Comparison of ENCODE assay signal across 2 cellular contexts in genomic region chr10:84329094-84329611, GRCh38.
TF ChIP-seq lines count a peak whose summit lies in the region.

No MANE protein-coding gene starts in this region.

TF ChIP-seq in GM12878, 131 proteins besides CTCF, POLR2A, EP300 and RAD21 (continues in another document):
- TF ChIP-seq MTA2 (IDR thresholded peaks at IDR 0.05; ENCODE audit: low read depth): no peak
- TF ChIP-seq, protein P1, sequence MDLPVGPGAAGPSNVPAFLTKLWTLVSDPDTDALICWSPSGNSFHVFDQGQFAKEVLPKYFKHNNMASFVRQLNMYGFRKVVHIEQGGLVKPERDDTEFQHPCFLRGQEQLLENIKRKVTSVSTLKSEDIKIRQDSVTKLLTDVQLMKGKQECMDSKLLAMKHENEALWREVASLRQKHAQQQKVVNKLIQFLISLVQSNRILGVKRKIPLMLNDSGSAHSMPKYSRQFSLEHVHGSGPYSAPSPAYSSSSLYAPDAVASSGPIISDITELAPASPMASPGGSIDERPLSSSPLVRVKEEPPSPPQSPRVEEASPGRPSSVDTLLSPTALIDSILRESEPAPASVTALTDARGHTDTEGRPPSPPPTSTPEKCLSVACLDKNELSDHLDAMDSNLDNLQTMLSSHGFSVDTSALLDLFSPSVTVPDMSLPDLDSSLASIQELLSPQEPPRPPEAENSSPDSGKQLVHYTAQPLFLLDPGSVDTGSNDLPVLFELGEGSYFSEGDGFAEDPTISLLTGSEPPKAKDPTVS (IDR thresholded peaks at IDR 0.05; ENCODE audit: low read depth, low read length): no peak
- TF ChIP-seq NBN (IDR thresholded peaks at IDR 0.05): peak; percentile 36; the same call in 1 of the 2 replicates
- no peak for TF ChIP-seq HDAC6 (IDR thresholded peaks at IDR 0.05; ENCODE audit: unreplicated experiment)
- TF ChIP-seq SKIL (IDR thresholded peaks at IDR 0.05; ENCODE audit: low read depth, poor library complexity, severe bottlenecking): no peak
- TF ChIP-seq PBX3 (IDR thresholded peaks at IDR 0.05; ENCODE audit: insufficient replicate concordance, low read depth, low read length): peak; percentile 70
- no peak for TF ChIP-seq SUPT20H (IDR thresholded peaks at IDR 0.05; ENCODE audit: borderline replicate concordance, control insufficient read depth, low read depth, low read length)
- TF ChIP-seq FOXM1 (IDR thresholded peaks at IDR 0.05; ENCODE audit: low read depth, low read length): peak; percentile 56; the same call in 1 of the 2 replicates
- TF ChIP-seq SMAD5 (IDR thresholded peaks at IDR 0.05; ENCODE audit: low read depth): no peak
- TF ChIP-seq, protein P2, sequence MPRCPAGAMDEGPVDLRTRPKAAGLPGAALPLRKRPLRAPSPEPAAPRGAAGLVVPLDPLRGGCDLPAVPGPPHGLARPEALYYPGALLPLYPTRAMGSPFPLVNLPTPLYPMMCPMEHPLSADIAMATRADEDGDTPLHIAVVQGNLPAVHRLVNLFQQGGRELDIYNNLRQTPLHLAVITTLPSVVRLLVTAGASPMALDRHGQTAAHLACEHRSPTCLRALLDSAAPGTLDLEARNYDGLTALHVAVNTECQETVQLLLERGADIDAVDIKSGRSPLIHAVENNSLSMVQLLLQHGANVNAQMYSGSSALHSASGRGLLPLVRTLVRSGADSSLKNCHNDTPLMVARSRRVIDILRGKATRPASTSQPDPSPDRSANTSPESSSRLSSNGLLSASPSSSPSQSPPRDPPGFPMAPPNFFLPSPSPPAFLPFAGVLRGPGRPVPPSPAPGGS (IDR thresholded peaks at IDR 0.05; ENCODE audit: borderline replicate concordance, insufficient read depth, low read depth, low read length, poor library complexity, severe bottlenecking): peak; percentile 43
- no peak for TF ChIP-seq BMI1 (IDR thresholded peaks at IDR 0.05; ENCODE audit: borderline replicate concordance)
- no peak for TF ChIP-seq KAT2A (conservative IDR thresholded peaks at IDR 0.05; ENCODE audit: control insufficient read depth, low read depth, low read length)
- no peak for TF ChIP-seq FOS (IDR thresholded peaks at IDR 0.05; ENCODE audit: borderline replicate concordance, extremely low read depth, insufficient read length)
- 0 out of 2 replicates have a peak, but pooled peaks have one; percentile 24 for TF ChIP-seq MLLT1 (IDR thresholded peaks at IDR 0.05)
- peak; percentile 39; the same call in 1 of the 2 replicates for TF ChIP-seq ATF2 (IDR thresholded peaks at IDR 0.05; ENCODE audit: low read length)
- TF ChIP-seq ZZZ3 (IDR thresholded peaks at IDR 0.05; ENCODE audit: control insufficient read depth, insufficient read length, low read depth): no peak
- TF ChIP-seq CREM (IDR thresholded peaks at IDR 0.05; ENCODE audit: low read depth): peak; percentile 27; the same call in 1 of the 2 replicates
- TF ChIP-seq JUNB (IDR thresholded peaks at IDR 0.05): peak; percentile 11; the same call in 1 of the 2 replicates
- TF ChIP-seq BCL11A (IDR thresholded peaks at IDR 0.05; ENCODE audit: low read depth, low read length): peak; percentile 55
- TF ChIP-seq CBFB (IDR thresholded peaks at IDR 0.05; ENCODE audit: low read depth): no peak; the same call in 1 of the 2 replicates
- TF ChIP-seq TBL1XR1 (IDR thresholded peaks at IDR 0.05; ENCODE audit: low read depth, low read length): no peak

TF ChIP-seq in HepG2, 621 proteins besides CTCF, POLR2A, EP300 and RAD21 (continues in another document):
- TF ChIP-seq ZNF256 (CRISPR knock-in tag; conservative IDR thresholded peaks at IDR 0.05) (no peak), HDAC2 (CRISPR knock-in tag; IDR thresholded peaks at IDR 0.05) (no peak), ZNF780A (CRISPR knock-in tag; IDR thresholded peaks at IDR 0.05) (no peak), MYPOP (CRISPR knock-in tag; IDR thresholded peaks at IDR 0.05) (no peak), CCDC6 (CRISPR knock-in tag; IDR thresholded peaks at IDR 0.05) (no peak), TOPORS (CRISPR knock-in tag; IDR thresholded peaks at IDR 0.05) (peak; percentile 21; the same call in 1 of the 2 replicates), ZNF205 (CRISPR knock-in tag; IDR thresholded peaks at IDR 0.05) (no peak), ZNF501 (CRISPR knock-in tag; IDR thresholded peaks at IDR 0.05) (no peak), PHB2 (IDR thresholded peaks at IDR 0.05; ENCODE audit: partially characterized antibody) (no peak), NRL (CRISPR knock-in tag; IDR thresholded peaks at IDR 0.05; ENCODE audit: borderline replicate concordance) (no peak), GATAD1 (CRISPR knock-in tag; IDR thresholded peaks at IDR 0.05) (no peak), ZNF761 (CRISPR knock-in tag; conservative IDR thresholded peaks at IDR 0.05) (no peak), ZNF703 (CRISPR knock-in tag; IDR thresholded peaks at IDR 0.05; ENCODE audit: borderline replicate concordance) (no peak), NAIF1 (CRISPR knock-in tag; IDR thresholded peaks at IDR 0.05; ENCODE audit: borderline replicate concordance) (no peak), ZNF678 (CRISPR knock-in tag; IDR thresholded peaks at IDR 0.05) (0 out of 2 replicates have a peak, but pooled peaks have one; percentile 12), ASH2L (IDR thresholded peaks at IDR 0.05; ENCODE audit: insufficient read length, low read depth, low read length) (peak; percentile 40), ZNF709 (CRISPR knock-in tag; IDR thresholded peaks at IDR 0.05) (0 out of 2 replicates have a peak, but pooled peaks have one; percentile 7), SAP130 (CRISPR knock-in tag; IDR thresholded peaks at IDR 0.05; ENCODE audit: low read depth) (peak; percentile 17; the same call in 1 of the 2 replicates), RNF2 (conservative IDR thresholded peaks at IDR 0.05; ENCODE audit: low read depth) (no peak), SIN3A (IDR thresholded peaks at IDR 0.05; ENCODE audit: borderline replicate concordance, low read depth, low read length) (0 out of 2 replicates have a peak, but pooled peaks have one; percentile 7), PHF8 (CRISPR knock-in tag; IDR thresholded peaks at IDR 0.05) (peak; percentile 19; the same call in 1 of the 2 replicates), KIAA2018 (CRISPR knock-in tag; IDR thresholded peaks at IDR 0.05; ENCODE audit: borderline replicate concordance) (no peak), ZNF567 (CRISPR knock-in tag; IDR thresholded peaks at IDR 0.05; ENCODE audit: borderline replicate concordance) (no peak)
- TF ChIP-seq, protein P3, sequence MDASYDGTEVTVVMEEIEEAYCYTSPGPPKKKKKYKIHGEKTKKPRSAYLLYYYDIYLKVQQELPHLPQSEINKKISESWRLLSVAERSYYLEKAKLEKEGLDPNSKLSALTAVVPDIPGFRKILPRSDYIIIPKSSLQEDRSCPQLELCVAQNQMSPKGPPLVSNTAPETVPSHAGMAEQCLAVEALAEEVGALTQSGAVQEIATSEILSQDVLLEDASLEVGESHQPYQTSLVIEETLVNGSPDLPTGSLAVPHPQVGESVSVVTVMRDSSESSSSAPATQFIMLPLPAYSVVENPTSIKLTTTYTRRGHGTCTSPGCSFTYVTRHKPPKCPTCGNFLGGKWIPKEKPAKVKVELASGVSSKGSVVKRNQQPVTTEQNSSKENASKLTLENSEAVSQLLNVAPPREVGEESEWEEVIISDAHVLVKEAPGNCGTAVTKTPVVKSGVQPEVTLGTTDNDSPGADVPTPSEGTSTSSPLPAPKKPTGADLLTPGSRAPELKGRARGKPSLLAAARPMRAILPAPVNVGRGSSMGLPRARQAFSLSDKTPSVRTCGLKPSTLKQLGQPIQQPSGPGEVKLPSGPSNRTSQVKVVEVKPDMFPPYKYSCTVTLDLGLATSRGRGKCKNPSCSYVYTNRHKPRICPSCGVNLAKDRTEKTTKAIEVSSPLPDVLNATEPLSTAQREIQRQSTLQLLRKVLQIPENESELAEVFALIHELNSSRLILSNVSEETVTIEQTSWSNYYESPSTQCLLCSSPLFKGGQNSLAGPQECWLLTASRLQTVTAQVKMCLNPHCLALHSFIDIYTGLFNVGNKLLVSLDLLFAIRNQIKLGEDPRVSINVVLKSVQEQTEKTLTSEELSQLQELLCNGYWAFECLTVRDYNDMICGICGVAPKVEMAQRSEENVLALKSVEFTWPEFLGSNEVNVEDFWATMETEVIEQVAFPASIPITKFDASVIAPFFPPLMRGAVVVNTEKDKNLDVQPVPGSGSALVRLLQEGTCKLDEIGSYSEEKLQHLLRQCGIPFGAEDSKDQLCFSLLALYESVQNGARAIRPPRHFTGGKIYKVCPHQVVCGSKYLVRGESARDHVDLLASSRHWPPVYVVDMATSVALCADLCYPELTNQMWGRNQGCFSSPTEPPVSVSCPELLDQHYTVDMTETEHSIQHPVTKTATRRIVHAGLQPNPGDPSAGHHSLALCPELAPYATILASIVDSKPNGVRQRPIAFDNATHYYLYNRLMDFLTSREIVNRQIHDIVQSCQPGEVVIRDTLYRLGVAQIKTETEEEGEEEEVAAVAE (CRISPR knock-in tag; IDR thresholded peaks at IDR 0.05; ENCODE audit: borderline replicate concordance): no peak
- TF ChIP-seq, protein P4, sequence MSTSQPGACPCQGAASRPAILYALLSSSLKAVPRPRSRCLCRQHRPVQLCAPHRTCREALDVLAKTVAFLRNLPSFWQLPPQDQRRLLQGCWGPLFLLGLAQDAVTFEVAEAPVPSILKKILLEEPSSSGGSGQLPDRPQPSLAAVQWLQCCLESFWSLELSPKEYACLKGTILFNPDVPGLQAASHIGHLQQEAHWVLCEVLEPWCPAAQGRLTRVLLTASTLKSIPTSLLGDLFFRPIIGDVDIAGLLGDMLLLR (CRISPR knock-in tag; IDR thresholded peaks at IDR 0.05): no peak
- TF ChIP-seq, protein P5, sequence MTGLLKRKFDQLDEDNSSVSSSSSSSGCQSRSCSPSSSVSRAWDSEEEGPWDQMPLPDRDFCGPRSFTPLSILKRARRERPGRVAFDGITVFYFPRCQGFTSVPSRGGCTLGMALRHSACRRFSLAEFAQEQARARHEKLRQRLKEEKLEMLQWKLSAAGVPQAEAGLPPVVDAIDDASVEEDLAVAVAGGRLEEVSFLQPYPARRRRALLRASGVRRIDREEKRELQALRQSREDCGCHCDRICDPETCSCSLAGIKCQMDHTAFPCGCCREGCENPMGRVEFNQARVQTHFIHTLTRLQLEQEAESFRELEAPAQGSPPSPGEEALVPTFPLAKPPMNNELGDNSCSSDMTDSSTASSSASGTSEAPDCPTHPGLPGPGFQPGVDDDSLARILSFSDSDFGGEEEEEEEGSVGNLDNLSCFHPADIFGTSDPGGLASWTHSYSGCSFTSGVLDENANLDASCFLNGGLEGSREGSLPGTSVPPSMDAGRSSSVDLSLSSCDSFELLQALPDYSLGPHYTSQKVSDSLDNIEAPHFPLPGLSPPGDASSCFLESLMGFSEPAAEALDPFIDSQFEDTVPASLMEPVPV (CRISPR knock-in tag; IDR thresholded peaks at IDR 0.05): no peak
- TF ChIP-seq, protein P6, sequence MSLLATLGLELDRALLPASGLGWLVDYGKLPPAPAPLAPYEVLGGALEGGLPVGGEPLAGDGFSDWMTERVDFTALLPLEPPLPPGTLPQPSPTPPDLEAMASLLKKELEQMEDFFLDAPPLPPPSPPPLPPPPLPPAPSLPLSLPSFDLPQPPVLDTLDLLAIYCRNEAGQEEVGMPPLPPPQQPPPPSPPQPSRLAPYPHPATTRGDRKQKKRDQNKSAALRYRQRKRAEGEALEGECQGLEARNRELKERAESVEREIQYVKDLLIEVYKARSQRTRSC (CRISPR knock-in tag; IDR thresholded peaks at IDR 0.05; ENCODE audit: low read depth): no peak
